14 cellular contexts compared by ENCODE assay signal in the genomic region with DNA sequence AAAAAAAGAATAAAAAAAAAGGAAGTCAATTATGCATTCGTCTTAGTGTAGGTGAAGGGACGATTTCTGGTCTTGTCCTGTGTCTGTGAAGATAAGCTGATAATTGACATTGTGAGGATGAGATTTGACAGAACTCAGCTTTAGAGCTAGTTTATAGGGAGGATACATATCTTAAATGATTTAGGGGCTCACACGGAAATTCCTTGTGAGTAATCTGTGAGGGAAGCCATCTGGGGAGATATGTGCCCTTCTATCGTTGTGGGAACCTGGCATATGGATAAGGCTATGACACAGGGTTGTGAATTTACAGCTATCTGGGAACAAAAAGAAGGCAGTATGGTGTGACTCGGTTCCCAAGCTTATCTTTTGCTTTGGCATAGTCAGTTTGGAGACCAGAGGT.
"Had no signal": no experiment of that assay in that cellular context is flagged by ENCODE, and none has a peak within 500 bp of the region (broad histone marks: within the 10 kb centered on the region; RNA-seq: fewer than 3 reads in every experiment).

No MANE protein-coding gene starts in this region.

- H3K9me3 ChIP-seq: left ventricle myocardium inferior, upper lobe of right lung had no signal

- H3K4me1 ChIP-seq: left ventricle myocardium inferior, upper lobe of right lung had no signal

- H3K27ac ChIP-seq: cardiac muscle cell, left ventricle myocardium inferior, upper lobe of right lung had no signal

- H3K36me3 ChIP-seq: upper lobe of right lung had no signal

- H3K27me3 ChIP-seq: cardiac muscle cell, upper lobe of right lung had no signal

- DNase-seq: activated CD4-positive, alpha-beta T cell treated with anti-CD3 and anti-CD28 coated beads for 36 hours; activated CD4-positive, alpha-beta T cell treated with anti-CD3 and anti-CD28 coated beads, Interleukin-2, amount 50 U/mL, for 48 hours; activated T-cell treated with anti-CD3 and anti-CD28 coated beads for 4 hours; amniotic stem cell; effector memory CD8-positive, alpha-beta T cell; head of caudate nucleus; left ventricle myocardium inferior; mammary epithelial cell; occipital lobe; retina; stimulated activated CD8-positive, alpha-beta memory T cell treated with anti-CD3 and anti-CD28 coated beads, Interleukin-4, amount 100 ng/mL, for 48 hours; stimulated activated naive CD4-positive, alpha-beta T cell; upper lobe of right lung had no signal

- H3K4me3 ChIP-seq: cardiac muscle cell, left ventricle myocardium inferior, upper lobe of right lung had no signal

- ATAC-seq: activated CD4-positive, alpha-beta T cell treated with anti-CD3 and anti-CD28 coated beads for 36 hours; effector memory CD8-positive, alpha-beta T cell; upper lobe of right lung had no signal
